ENCODE assay signal across 12 cellular contexts in genomic region chr5:2756764-2757163, GRCh38. TPM values are rescaled to one million over a fixed set of nuclear protein-coding genes. Genes with fewer than 3 reads are reported as not detected.
DNase-seq lines count a peak whose midpoint lies in the region; ATAC-seq and TF ChIP-seq lines count a peak whose summit lies in the region.
"Had no signal": no experiment of that assay in that cellular context is flagged by ENCODE, and none has a peak within 500 bp of the region (broad histone marks: within the 10 kb centered on the region; RNA-seq: fewer than 3 reads in every experiment).

No MANE protein-coding gene starts in this region.

- H3K27me3 ChIP-seq in esophagus muscularis mucosa, result peaks cover 0 to 97% (median 62%) of the 10 kb centered on the region in 4 donors

- H3K4me3 ChIP-seq in AG09309 (ENCODE audit: control insufficient read depth, low read depth, low read length), result peak overlapping the region; percentile 37
- H3K4me3 ChIP-seq in LNCaP clone FGC (ENCODE audit: low read depth, low read length), result peak overlapping the region; percentile 53
- H3K4me3 ChIP-seq in esophagus muscularis mucosa, result peak overlapping the region; percentile 25 to 46 (median 34)

- TF ChIP-seq EP300 in esophagus muscularis mucosa (IDR thresholded peaks at IDR 0.05), result no peak

- H3K4me1 ChIP-seq in esophagus muscularis mucosa, result peaks cover 22 to 54% (median 47%) of the 10 kb centered on the region in 4 donors

- no peak for TF ChIP-seq CTCF in AG09309 (IDR thresholded peaks at IDR 0.05; ENCODE audit: control insufficient read depth, insufficient read depth, low read depth, low read length, missing control alignments)
- TF ChIP-seq CTCF in LNCaP clone FGC (IDR thresholded peaks at IDR 0.05; ENCODE audit: control insufficient read depth, extremely low read depth, insufficient read depth), result peak; percentile 40
- no peak for TF ChIP-seq CTCF in esophagus muscularis mucosa (IDR thresholded peaks at IDR 0.05)
- peak; percentile 17 for TF ChIP-seq CTCF in neural crest cell (conservative IDR thresholded peaks at IDR 0.05)

- no peaks in the 10 kb centered on the region for H3K36me3 Mint-ChIP-seq in neural crest cell (ENCODE audit: low read depth)

- no peaks in the 10 kb centered on the region for H3K36me3 ChIP-seq in esophagus muscularis mucosa
- H3K36me3 ChIP-seq: pancreas had no signal

- DNase-seq in AG09309 (ENCODE audit: low read depth) (no peak), LNCaP clone FGC (ENCODE audit: low read depth) (no peak), esophagus muscularis mucosa (ENCODE audit: extremely low spot score) (peak; percentile 68), neural crest cell (ENCODE audit: low read depth, low spot score) (no peak), hippocampal formation (lab: John Stamatoyannopoulos, UW) (no peak), T-helper 9 cell (no peak)
- no peak for DNase-seq in stimulated activated CD4-positive, alpha-beta T cell treated with anti-CD3 and anti-CD28 coated beads, Interleukin-1b, Interleukin-23, amount 100 ng/mL, for 48 hours
- DNase-seq: foreskin keratinocyte had no signal

- no peak overlapping the region for H3K27ac Mint-ChIP-seq in neural crest cell (ENCODE audit: unreplicated experiment)
- H3K27ac Mint-ChIP-seq: activated T-helper 2 cell treated with anti-CD3 and anti-CD28 coated beads, Interferon-gamma antibody, Interleukin-2, Interleukin-4, amounts not matched to agents 10 μg/mL and 5 μg/mL and 100 μg/mL, durations not matched to agents 14 hours and 24 hours and 36 hours had no signal

- H3K9me3 ChIP-seq in esophagus muscularis mucosa, result no peaks in the 10 kb centered on the region
- H3K9me3 ChIP-seq: pancreas had no signal

- no peak for TF ChIP-seq POLR2A in esophagus muscularis mucosa (IDR thresholded peaks at IDR 0.05; ENCODE audit: low read depth)

- H3K4me3 Mint-ChIP-seq in neural crest cell, result peak overlapping the region; percentile 89

- no peaks in the 10 kb centered on the region for H3K9me3 Mint-ChIP-seq in neural crest cell
- H3K9me3 Mint-ChIP-seq: activated T-helper 2 cell treated with anti-CD3 and anti-CD28 coated beads, Interferon-gamma antibody, Interleukin-2, Interleukin-4, amounts not matched to agents 10 μg/mL and 5 μg/mL and 100 μg/mL, durations not matched to agents 14 hours and 24 hours and 36 hours had no signal

- intact Hi-C loops in esophagus muscularis mucosa (cut with DNase I), result no loop called here

- H3K27me3 Mint-ChIP-seq in neural crest cell (ENCODE audit: low read depth), result peaks cover 67% of the 10 kb centered on the region

- no peak overlapping the region for H3K27ac ChIP-seq in esophagus muscularis mucosa (replicated peaks in 1 of 4)
- H3K27ac ChIP-seq: foreskin keratinocyte, pancreas had no signal

- H3K4me1 Mint-ChIP-seq in neural crest cell, result peaks cover 52% of the 10 kb centered on the region

- WGBS in esophagus muscularis mucosa, result 3% methylated on average over 29 of the region's 32 CpGs

- ATAC-seq in GM21737 (IDR thresholded peaks at IDR 0.05; ENCODE audit: unreplicated experiment), result no peak
- ATAC-seq: foreskin keratinocyte, pancreas had no signal

RNA-seq across cellular contexts. Expression of gene IRX2, which starts 5.3 kb away (rescaled TPM):
- total RNA-seq in esophagus muscularis mucosa (under 1 TPM in 2 of 4 donors, not detected in 2; 0.17 to 0.26 TPM), neural crest cell (41.6 and 42.5 TPM in 2 replicates)
- total RNA-seq: activated T-helper 2 cell treated with anti-CD3 and anti-CD28 coated beads, Interferon-gamma antibody, Interleukin-2, Interleukin-4, amounts not matched to agents 10 μg/mL and 5 μg/mL and 100 μg/mL, durations not matched to agents 14 hours and 24 hours and 36 hours; T-helper 2 cell treated with Interferon-gamma antibody and Interleukin-4, amounts not matched to agents 100 ng/mL and 5 ng/mL, for 36 hours had no signal

Comparison
In these comparisons a context has a peak if more than half of its experiments do, and no peak if none do; other contexts are left out.
1. CTCF ChIP-seq: peak in LNCaP clone FGC (single experiment) and neural crest cell (single experiment); none in AG09309 (single experiment) and esophagus muscularis mucosa (0 of 3).
2. RNA of gene IRX2, which starts 5.3 kb away (total RNA-seq): 41.6 to 42.5 TPM in neural crest cell; 0.17 to 0.26 TPM in esophagus muscularis mucosa; every median in the first group is over 10 times any median in the second.
3. Peak in every context shown above with its lines, with median percentiles within 50 percentile points of each other: H3K4me3 ChIP-seq.